Comparison of ENCODE assay signal across 33 cellular contexts in the genomic region with DNA sequence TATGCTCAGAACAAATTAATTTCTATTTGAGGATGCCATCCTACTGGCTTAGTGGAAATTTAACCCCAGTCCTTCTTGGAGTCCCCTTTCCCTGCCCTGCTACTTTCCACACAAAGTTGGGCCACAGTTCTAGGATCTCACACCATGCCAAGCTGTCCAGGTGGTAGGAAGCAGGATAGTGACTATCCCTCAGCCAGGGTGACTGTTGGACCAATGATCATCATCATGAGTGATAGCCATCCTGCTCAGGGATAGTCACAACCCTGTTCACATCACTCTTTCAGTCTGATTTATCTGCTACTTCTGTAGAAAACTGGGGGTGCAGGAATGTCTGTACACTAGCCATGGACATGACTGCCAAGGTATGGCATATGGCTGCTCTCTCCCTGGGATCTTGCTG. TPM values are rescaled to one million over a fixed set of nuclear protein-coding genes. Genes with fewer than 3 reads are reported as not detected.
"Had no signal": no experiment of that assay in that cellular context is flagged by ENCODE, and none has a peak within 500 bp of the region (broad histone marks: within the 10 kb centered on the region; RNA-seq: fewer than 3 reads in every experiment).

No MANE protein-coding gene starts in this region.

- DNase-seq: colonic mucosa; cortex of kidney; effector CD8-positive, alpha-beta T cell; effector memory CD8-positive, alpha-beta T cell; endodermal cell; erythroblast; esophagus squamous epithelium; foreskin fibroblast; foreskin melanocyte; gastrocnemius medialis; glutamatergic neuron; head of caudate nucleus; heart right ventricle; hippocampal formation; left cardiac atrium; left ventricle myocardium inferior; lower lobe of right lung; mesenchymal stem cell; mucosa of descending colon had no signal

- H3K9me3 ChIP-seq: colonic mucosa, esophagus squamous epithelium, gastrocnemius medialis, heart right ventricle, left ventricle myocardium inferior, lower lobe of right lung, mucosa of descending colon had no signal

- H3K36me3 ChIP-seq: colonic mucosa, esophagus squamous epithelium, gastrocnemius medialis, heart right ventricle, left ventricle myocardium inferior, lower lobe of right lung had no signal

- H3K4me3 ChIP-seq: colonic mucosa, esophagus squamous epithelium, gastrocnemius medialis, heart right ventricle, left ventricle myocardium inferior, lower lobe of right lung, mucosa of descending colon had no signal

- H3K27ac ChIP-seq: colonic mucosa, epithelial cell of prostate, esophagus squamous epithelium, gastrocnemius medialis, heart right ventricle, left ventricle myocardium inferior, lower lobe of right lung had no signal

- ATAC-seq: effector memory CD8-positive, alpha-beta T cell; gastrocnemius medialis; heart right ventricle; left cardiac atrium; lower lobe of right lung; mucosa of descending colon had no signal

- H3K4me1 ChIP-seq: colonic mucosa, gastrocnemius medialis, heart right ventricle, left ventricle myocardium inferior, lower lobe of right lung had no signal

- H3K27me3 ChIP-seq: colonic mucosa, gastrocnemius medialis had no signal

- FAIRE-seq: endometrium, islet of Langerhans, keratinocyte had no signal

RNA-seq across cellular contexts. Expression of a gene that starts 12.8 kb away (rescaled TPM):
- total RNA-seq: chondrocyte, dermis microvascular lymphatic vessel endothelial cell, endodermal cell, esophagus squamous epithelium, glomerular endothelial cell, left ventricle myocardium inferior, lower lobe of right lung, lung microvascular endothelial cell, mesenteric fat pad, mesothelial cell of epicardium, mucosa of descending colon, myocyte had no signal
- polyA plus RNA-seq: heart right ventricle had no signal

RNA-seq across cellular contexts. Expression of a gene that starts 38.4 kb away (rescaled TPM):
- total RNA-seq: chondrocyte, dermis microvascular lymphatic vessel endothelial cell, endodermal cell, esophagus mucosa, gastrocnemius medialis, glomerular endothelial cell, kidney epithelial cell, left cardiac atrium, left ventricle myocardium inferior, lower lobe of right lung, lung microvascular endothelial cell, mesenteric fat pad, mesothelial cell of epicardium, mucosa of descending colon, myocyte had no signal
- polyA plus RNA-seq: heart right ventricle had no signal

RNA-seq across cellular contexts. Expression of a gene that starts 38.6 kb away (rescaled TPM):
- total RNA-seq: chondrocyte, dermis microvascular lymphatic vessel endothelial cell, endodermal cell, esophagus mucosa, esophagus squamous epithelium, glomerular endothelial cell, kidney epithelial cell, lower leg skin, lower lobe of right lung, lung microvascular endothelial cell, mesenteric fat pad, mesothelial cell of epicardium, myocyte had no signal
- polyA plus RNA-seq: keratinocyte had no signal
